ENCODE assay signal across 9 cellular contexts in the genomic region with DNA sequence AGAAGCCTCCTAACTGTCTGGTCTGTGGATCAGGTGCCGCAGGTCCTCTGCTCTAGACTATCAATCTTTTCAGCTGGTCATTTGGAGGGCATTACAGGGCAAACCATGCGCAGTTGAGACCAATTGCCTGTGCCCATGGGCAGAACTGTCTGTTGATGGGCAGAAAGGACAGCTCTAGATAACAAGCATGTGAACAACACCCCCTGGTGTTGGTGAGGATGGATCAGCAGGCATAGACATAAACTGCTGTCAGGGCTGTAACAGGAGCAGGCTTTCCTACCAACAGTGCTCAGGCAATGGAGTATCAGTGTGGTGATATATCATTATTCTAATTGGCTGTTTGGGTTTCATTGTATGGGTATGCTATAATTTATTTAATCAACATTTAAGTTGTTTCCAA.
A peak's percentile ranks its signal among the peaks of the same experiment; 100 is the strongest.
DNase-seq lines count a peak whose midpoint lies in the region; ATAC-seq and TF ChIP-seq lines count a peak whose summit lies in the region.
"Had no signal": no experiment of that assay in that cellular context is flagged by ENCODE, and none has a peak within 500 bp of the region (broad histone marks: within the 10 kb centered on the region; RNA-seq: fewer than 3 reads in every experiment).

No MANE protein-coding gene starts in this region.

- dilution Hi-C loops in IMR-90 (cut with HindIII; ENCODE audit: low sequenced_read_pairs, unreplicated experiment), result no loop called here

- H3K56ac ChIP-seq in IMR-90 (ENCODE audit: extremely low read depth, insufficient read depth, low read length), result no peak overlapping the region

- no peaks in the 10 kb centered on the region for H4K20me1 ChIP-seq in IMR-90 (ENCODE audit: insufficient read depth, low read length)

- H2BK120ac ChIP-seq in IMR-90 (ENCODE audit: low read depth, low read length), result no peak overlapping the region

- H3K27me3 ChIP-seq in BJ (ENCODE audit: control insufficient read depth, insufficient read depth, low read length), result no peaks in the 10 kb centered on the region
- no peaks in the 10 kb centered on the region for H3K27me3 ChIP-seq in IMR-90 (ENCODE audit: control insufficient read depth, insufficient read depth, low read length)
- no peaks in the 10 kb centered on the region for H3K27me3 ChIP-seq in gastrocnemius medialis

- in situ Hi-C loops in IMR-90 (cut with MboI; ENCODE audit: low sequenced_read_pairs), result no loop called here
- in situ Hi-C loops in gastrocnemius medialis (cut with MboI; ENCODE audit: low sequenced_read_pairs in 4 of 4), result no loop called here

- no peak overlapping the region for H2BK5ac ChIP-seq in IMR-90 (ENCODE audit: low read depth, low read length, poor library complexity, severe bottlenecking)

- H3K4me2 ChIP-seq in IMR-90 (ENCODE audit: low read depth, low read length), result no peak overlapping the region

- no peaks in the 10 kb centered on the region for H3K36me3 ChIP-seq in BJ (ENCODE audit: control insufficient read depth, insufficient read depth, low read length)
- H3K36me3 ChIP-seq in IMR-90 (ENCODE audit: control insufficient read depth, insufficient read depth, low read length), result no peaks in the 10 kb centered on the region
- no peaks in the 10 kb centered on the region for H3K36me3 ChIP-seq in gastrocnemius medialis

- H3K27ac ChIP-seq in IMR-90 (ENCODE audit: insufficient read depth, low read length), result no peak overlapping the region
- no peak overlapping the region for H3K27ac ChIP-seq in gastrocnemius medialis

- no peak overlapping the region for H2AFZ ChIP-seq in IMR-90 (replicated peaks; ENCODE audit: low read length, poor library complexity)

- H3K4me3 ChIP-seq in BJ (ENCODE audit: low read depth, low read length) (no peak overlapping the region), IMR-90 (ENCODE audit: insufficient read depth, low read depth, low read length) (no peak overlapping the region), epithelial cell of proximal tubule (ENCODE audit: low read depth, low read length) (no peak overlapping the region), gastrocnemius medialis (no peak overlapping the region)

- no peak overlapping the region for H3K14ac ChIP-seq in IMR-90 (replicated peaks; ENCODE audit: low read depth, low read length)

- H3K27me3 Mint-ChIP-seq in nephron progenitor cell (ENCODE audit: low read depth, poor library complexity), result peaks cover 13% of the 10 kb centered on the region

- H3K9me3 ChIP-seq in IMR-90 (ENCODE audit: control insufficient read depth, insufficient read depth, low read length) (peaks cover 6% of the 10 kb centered on the region; the same call in 1 of the 2 replicates), gastrocnemius medialis (no peaks in the 10 kb centered on the region)

- peak; percentile 37 for TF ChIP-seq CTCF in BJ (IDR thresholded peaks at IDR 0.05; ENCODE audit: insufficient read depth, low read depth, low read length)
- TF ChIP-seq CTCF in IMR-90 (conservative IDR thresholded peaks at IDR 0.05; ENCODE audit: low read depth, low read length), result peak; percentile 52
- peak; percentile 79 for TF ChIP-seq CTCF in epithelial cell of proximal tubule (conservative IDR thresholded peaks at IDR 0.05; ENCODE audit: low read depth, low read length)
- TF ChIP-seq CTCF in nephron progenitor cell (IDR thresholded peaks at IDR 0.05), result peak; percentile 47
- no peak for TF ChIP-seq CTCF in gastrocnemius medialis (IDR thresholded peaks at IDR 0.05 in 4 of 5, conservative IDR thresholded peaks at IDR 0.05 in 1 of 5)

- H3K23ac ChIP-seq in IMR-90 (ENCODE audit: low read depth, low read length), result no peak overlapping the region

- H3K18ac ChIP-seq in IMR-90 (ENCODE audit: low read depth, low read length), result no peak overlapping the region

- TF ChIP-seq POLR2A in IMR-90 (IDR thresholded peaks at IDR 0.05; ENCODE audit: low read depth, low read length), result no peak
- no peak for TF ChIP-seq POLR2A in gastrocnemius medialis (IDR thresholded peaks at IDR 0.05)

- no peak for DNase-seq in BJ (ENCODE audit: low read depth)
- peak; percentile 57 for DNase-seq in IMR-90
- DNase-seq in RPMI7951 (ENCODE audit: low read depth), result peak; percentile 55
- peak; percentile 26 for DNase-seq in epithelial cell of proximal tubule (ENCODE audit: low read depth)
- peak; percentile 12 for DNase-seq in nephron progenitor cell
- no peak for DNase-seq in gastrocnemius medialis

- no peak overlapping the region for H4K5ac ChIP-seq in IMR-90 (ENCODE audit: low read depth, low read length)

- no peaks in the 10 kb centered on the region for H3K79me1 ChIP-seq in IMR-90 (ENCODE audit: low read depth in 1 of 2, low read length in 2 of 2)

- peaks cover 4% of the 10 kb centered on the region for H3K9me3 Mint-ChIP-seq in nephron progenitor cell

- H2BK15ac ChIP-seq in IMR-90 (ENCODE audit: low read depth, low read length), result 0 out of 3 replicates have a peak overlapping the region, but pooled peaks have one; percentile 74

- POLR2A ChIA-PET in BJ (lab: Charles Lee), result no interaction called here
- POLR2A ChIA-PET in IMR-90 (lab: Charles Lee; ENCODE audit: unreplicated experiment), result no interaction called here

- intact Hi-C loops in IMR-90 (cut with micrococcal nuclease), result loop anchor here (1.0 kb wide), 1 partner anchor 322 kb away; no protein-coding TSS in a partner anchor
- intact Hi-C loops in gastrocnemius medialis (cut with DNase I; ENCODE audit: low total_unique reads), result no loop called here

- no peak overlapping the region for H2BK20ac ChIP-seq in IMR-90 (ENCODE audit: low read depth, low read length)

- no peak overlapping the region for H2AK9ac ChIP-seq in IMR-90 (replicated peaks; ENCODE audit: low read depth, low read length, poor library complexity)

- ATAC-seq in GM18858 (IDR thresholded peaks at IDR 0.05; ENCODE audit: unreplicated experiment) (peak; percentile 73), IMR-90 (ENCODE audit: low read depth) (peak; percentile 92), HG03442 (IDR thresholded peaks at IDR 0.05; ENCODE audit: unreplicated experiment) (no peak), gastrocnemius medialis (no peak)

- no peak overlapping the region for H3K4me3 Mint-ChIP-seq in nephron progenitor cell
- H3K4me3 Mint-ChIP-seq: IgD-negative memory B cell had no signal

- no peak overlapping the region for H4K8ac ChIP-seq in IMR-90 (ENCODE audit: low read depth in 2 of 2, low read length in 2 of 2)

- WGBS in IMR-90 (ENCODE audit: extremely low coverage in 2 of 2, insufficient read length in 1 of 2), 2 experiments, result no CpG with 5 or more reads among the region's 2 CpGs

- H3K4me1 ChIP-seq in IMR-90 (ENCODE audit: control insufficient read depth, insufficient read depth, low read length) (no peaks in the 10 kb centered on the region), gastrocnemius medialis (no peaks in the 10 kb centered on the region)

- peak; percentile 63 for TF ChIP-seq RAD21 in IMR-90 (IDR thresholded peaks at IDR 0.05; ENCODE audit: low read length)

- no peak overlapping the region for H3K9ac ChIP-seq in IMR-90 (ENCODE audit: low read depth, low read length)

- no peaks in the 10 kb centered on the region for H3K9me1 ChIP-seq in IMR-90 (ENCODE audit: insufficient read depth, low read length)

- peak overlapping the region; percentile 69 for H3K27ac Mint-ChIP-seq in nephron progenitor cell
- H3K27ac Mint-ChIP-seq: IgD-negative memory B cell had no signal

- no TSS peak for BruUV-seq in IMR-90 (replicated peaks; lab: Mats Ljungman, UMichigan)

- H2AK5ac ChIP-seq in IMR-90 (ENCODE audit: low read depth, low read length), result no peak overlapping the region

- CTCF ChIA-PET in BJ (lab: Yijun Ruan, JAX), result interaction anchor here (1.1 to 2.7 kb wide), 3 partner anchors 9 to 28 kb away, joined by 3 to 8 read pairs (median 8); no protein-coding TSS in a partner anchor
- CTCF ChIA-PET in IMR-90 (lab: Yijun Ruan, JAX), result interaction anchor here (0.8 to 1.2 kb wide), 2 partner anchors 260 to 325 kb away, joined by 3 to 4 read pairs; partner anchors contain the start of gene PDS5B

- H3K4ac ChIP-seq in IMR-90 (ENCODE audit: low read depth, low read length), result no peak overlapping the region

- peaks cover 3% of the 10 kb centered on the region for H3K36me3 Mint-ChIP-seq in nephron progenitor cell (ENCODE audit: low read depth)
- H3K36me3 Mint-ChIP-seq: IgD-negative memory B cell had no signal

- no peak overlapping the region for H4K91ac ChIP-seq in IMR-90 (ENCODE audit: insufficient read depth, low read depth, low read length)

- peaks cover 4% of the 10 kb centered on the region for H3K4me1 Mint-ChIP-seq in nephron progenitor cell
- H3K4me1 Mint-ChIP-seq: IgD-negative memory B cell had no signal

TF ChIP-seq in IMR-90, 13 proteins besides CTCF, POLR2A, EP300 and RAD21:
- peak; percentile 43 for TF ChIP-seq SMC3 (IDR thresholded peaks at IDR 0.05; ENCODE audit: low read depth, low read length)
- no peak for TF ChIP-seq CHD1 (IDR thresholded peaks at IDR 0.05; ENCODE audit: low read depth, low read length)

Comparison
In these comparisons a context has a peak if more than half of its experiments do, and no peak if none do; other contexts are left out.
1. DNase-seq: peak in IMR-90 (single experiment), RPMI7951 (single experiment), epithelial cell of proximal tubule (single experiment) and nephron progenitor cell (single experiment); none in BJ (single experiment) and gastrocnemius medialis (0 of 2).
2. CTCF ChIP-seq: peak in BJ (single experiment), IMR-90 (single experiment), epithelial cell of proximal tubule (single experiment) and nephron progenitor cell (single experiment); none in gastrocnemius medialis (0 of 5).
3. ATAC-seq: peak in GM18858 (single experiment) and IMR-90 (single experiment); none in HG03442 (single experiment) and gastrocnemius medialis (0 of 2).